In the genomic region with DNA sequence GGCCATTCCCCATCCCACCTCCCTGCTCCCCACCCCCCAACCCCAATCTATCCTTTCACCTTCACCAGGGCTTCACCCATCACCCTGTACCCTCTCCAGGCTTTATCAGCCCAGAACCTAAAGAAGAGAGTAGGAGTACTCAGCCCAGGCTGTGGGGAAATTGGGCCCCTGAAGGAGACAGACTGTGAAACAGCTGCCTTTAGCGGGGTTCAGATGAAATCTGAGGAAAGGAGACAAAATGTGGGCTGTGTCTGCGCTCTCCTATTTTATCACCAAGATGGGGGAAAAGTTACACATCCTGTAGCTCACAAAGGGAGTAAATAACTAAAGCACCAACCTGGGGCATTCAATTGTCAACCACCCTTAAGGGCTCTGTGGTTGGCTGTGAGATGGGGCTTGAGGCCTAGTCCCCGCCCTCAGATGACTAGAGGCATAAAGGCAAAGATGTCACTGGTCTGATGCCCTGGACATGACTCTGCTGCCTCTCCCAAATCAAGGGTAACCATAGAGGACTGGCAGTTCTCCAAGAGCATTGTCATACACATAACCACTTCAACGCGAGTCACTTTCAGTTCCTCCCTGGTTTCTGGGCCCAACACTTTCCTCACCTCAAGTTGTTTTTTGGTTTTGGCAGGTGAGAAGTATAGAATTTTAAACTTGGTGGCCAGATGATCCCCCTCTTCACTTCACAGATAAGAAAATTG, we compare ENCODE assay signal across 8 cellular contexts. TPM values are rescaled to one million over a fixed set of nuclear protein-coding genes. Genes with fewer than 3 reads are reported as not detected.
DNase-seq lines count a peak whose midpoint lies in the region; ATAC-seq and TF ChIP-seq lines count a peak whose summit lies in the region.

No MANE protein-coding gene starts in this region.

- H3K27me3 Mint-ChIP-seq in GM23338 (ENCODE audit: insufficient read depth, low read depth, poor library complexity), result peaks cover 5% of the 10 kb centered on the region
- no peaks in the 10 kb centered on the region for H3K27me3 Mint-ChIP-seq in nephron progenitor cell (ENCODE audit: low read depth, poor library complexity)

- H4K20me1 ChIP-seq in GM23338 (replicated peaks; ENCODE audit: insufficient read depth), result no peaks in the 10 kb centered on the region; the same call in 1 of the 2 replicates

- H3F3A ChIP-seq in GM23338 (replicated peaks; ENCODE audit: low read depth), result no peaks in the 10 kb centered on the region

- H3K27ac Mint-ChIP-seq in GM23338, result peak overlapping the region; percentile 1; the same call in 1 of the 2 replicates
- peak overlapping the region; percentile 32 for H3K27ac Mint-ChIP-seq in nephron progenitor cell

- no peak overlapping the region for H2AFZ ChIP-seq in GM23338

- no peaks in the 10 kb centered on the region for H3K27me3 ChIP-seq in GM23338 (ENCODE audit: insufficient read depth)
- no peaks in the 10 kb centered on the region for H3K27me3 ChIP-seq in aorta (ENCODE audit: control insufficient read depth in 1 of 2, insufficient read depth in 2 of 2, low read length in 1 of 2)

- no peaks in the 10 kb centered on the region for H3K79me2 ChIP-seq in GM23338 (replicated peaks; ENCODE audit: insufficient read depth)

- H3K9me3 ChIP-seq in aorta (ENCODE audit: control insufficient read depth, low read length), result no peaks in the 10 kb centered on the region

- intact Hi-C loops in aorta (cut with DNase I), result no loop called here

- WGBS in aorta, 2 donors, result 66 to 74% methylated on average over 5 of the region's 5 CpGs

- H3K4me3 Mint-ChIP-seq in GM23338, result no peak overlapping the region
- H3K4me3 Mint-ChIP-seq in nephron progenitor cell, result no peak overlapping the region

- H3K4me1 ChIP-seq in GM23338 (ENCODE audit: insufficient read depth) (peaks cover 7% of the 10 kb centered on the region; the same call in 1 of the 2 replicates), aorta (ENCODE audit: control insufficient read depth in 1 of 2, insufficient read depth in 2 of 2, low read length in 2 of 2) (no peaks in the 10 kb centered on the region)

- no peaks in the 10 kb centered on the region for H3K9me2 ChIP-seq in GM23338 (ENCODE audit: insufficient read depth)

- no peak overlapping the region for H3K4me2 ChIP-seq in GM23338

- H3K4me1 Mint-ChIP-seq in GM23338 (peaks cover 12% of the 10 kb centered on the region), nephron progenitor cell (peaks cover 4% of the 10 kb centered on the region)

- H3K9me3 Mint-ChIP-seq in GM23338 (no peaks in the 10 kb centered on the region), nephron progenitor cell (no peaks in the 10 kb centered on the region)

- H3K36me3 Mint-ChIP-seq in GM23338 (ENCODE audit: low read depth) (peaks cover 26% of the 10 kb centered on the region), nephron progenitor cell (ENCODE audit: low read depth) (peaks cover 57% of the 10 kb centered on the region)

- H3K36me3 ChIP-seq in GM23338 (ENCODE audit: insufficient read depth) (peaks cover 5% of the 10 kb centered on the region), aorta (ENCODE audit: control insufficient read depth in 1 of 2, insufficient read depth in 2 of 2, low read length in 1 of 2) (peaks cover 5 to 9% of the 10 kb centered on the region in 2 donors)

- TF ChIP-seq CTCF in GM10266 (IDR thresholded peaks at IDR 0.05; ENCODE audit: control insufficient read depth, insufficient read depth, low read depth, missing control alignments), result no peak
- TF ChIP-seq CTCF in GM23338 (conservative IDR thresholded peaks at IDR 0.05; ENCODE audit: low read depth in 2 of 2), result no peak
- no peak for TF ChIP-seq CTCF in nephron progenitor cell (IDR thresholded peaks at IDR 0.05)

- H3K27ac ChIP-seq in GM23338 (ENCODE audit: low read depth), result peak overlapping the region; percentile 72
- no peak overlapping the region for H3K27ac ChIP-seq in aorta (ENCODE audit: low read depth in 1 of 2, low read length in 2 of 2)
- H3K27ac ChIP-seq in caudate nucleus (ENCODE audit: low read depth, low read length), result no peak overlapping the region

- peak; percentile 25 for ATAC-seq in GM23338
- ATAC-seq in aorta (ENCODE audit: low FRiP score), result peak; percentile 39

- peak; percentile 91 for DNase-seq in GM10266 (ENCODE audit: extremely low spot score)
- DNase-seq in GM23338 (ENCODE audit: low spot score), result no peak
- peak; percentile 95 for DNase-seq in LHCN-M2 (ENCODE audit: low read depth)
- peak; percentile 47 to 54 for DNase-seq in activated CD4-positive, alpha-beta T cell treated with anti-CD3 and anti-CD28 coated beads for 4 hours
- peak; percentile 44 for DNase-seq in effector CD4-positive, alpha-beta T cell
- DNase-seq in nephron progenitor cell, result no peak
- no peak for DNase-seq in aorta
- DNase-seq in caudate nucleus (lab: John Stamatoyannopoulos, UW), result no peak

- H3K4me3 ChIP-seq in GM23338 (no peak overlapping the region), aorta (ENCODE audit: low read length in 2 of 2) (no peak overlapping the region)

TF ChIP-seq in GM23338, 12 proteins besides CTCF, POLR2A, EP300 and RAD21 (continues in another document):
- TF ChIP-seq ZNF114 (CRISPR knock-in tag; IDR thresholded peaks at IDR 0.05), result no peak
- TF ChIP-seq, protein P1, sequence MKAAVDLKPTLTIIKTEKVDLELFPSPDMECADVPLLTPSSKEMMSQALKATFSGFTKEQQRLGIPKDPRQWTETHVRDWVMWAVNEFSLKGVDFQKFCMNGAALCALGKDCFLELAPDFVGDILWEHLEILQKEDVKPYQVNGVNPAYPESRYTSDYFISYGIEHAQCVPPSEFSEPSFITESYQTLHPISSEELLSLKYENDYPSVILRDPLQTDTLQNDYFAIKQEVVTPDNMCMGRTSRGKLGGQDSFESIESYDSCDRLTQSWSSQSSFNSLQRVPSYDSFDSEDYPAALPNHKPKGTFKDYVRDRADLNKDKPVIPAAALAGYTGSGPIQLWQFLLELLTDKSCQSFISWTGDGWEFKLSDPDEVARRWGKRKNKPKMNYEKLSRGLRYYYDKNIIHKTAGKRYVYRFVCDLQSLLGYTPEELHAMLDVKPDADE (IDR thresholded peaks at IDR 0.05), result no peak
- TF ChIP-seq, protein P2, sequence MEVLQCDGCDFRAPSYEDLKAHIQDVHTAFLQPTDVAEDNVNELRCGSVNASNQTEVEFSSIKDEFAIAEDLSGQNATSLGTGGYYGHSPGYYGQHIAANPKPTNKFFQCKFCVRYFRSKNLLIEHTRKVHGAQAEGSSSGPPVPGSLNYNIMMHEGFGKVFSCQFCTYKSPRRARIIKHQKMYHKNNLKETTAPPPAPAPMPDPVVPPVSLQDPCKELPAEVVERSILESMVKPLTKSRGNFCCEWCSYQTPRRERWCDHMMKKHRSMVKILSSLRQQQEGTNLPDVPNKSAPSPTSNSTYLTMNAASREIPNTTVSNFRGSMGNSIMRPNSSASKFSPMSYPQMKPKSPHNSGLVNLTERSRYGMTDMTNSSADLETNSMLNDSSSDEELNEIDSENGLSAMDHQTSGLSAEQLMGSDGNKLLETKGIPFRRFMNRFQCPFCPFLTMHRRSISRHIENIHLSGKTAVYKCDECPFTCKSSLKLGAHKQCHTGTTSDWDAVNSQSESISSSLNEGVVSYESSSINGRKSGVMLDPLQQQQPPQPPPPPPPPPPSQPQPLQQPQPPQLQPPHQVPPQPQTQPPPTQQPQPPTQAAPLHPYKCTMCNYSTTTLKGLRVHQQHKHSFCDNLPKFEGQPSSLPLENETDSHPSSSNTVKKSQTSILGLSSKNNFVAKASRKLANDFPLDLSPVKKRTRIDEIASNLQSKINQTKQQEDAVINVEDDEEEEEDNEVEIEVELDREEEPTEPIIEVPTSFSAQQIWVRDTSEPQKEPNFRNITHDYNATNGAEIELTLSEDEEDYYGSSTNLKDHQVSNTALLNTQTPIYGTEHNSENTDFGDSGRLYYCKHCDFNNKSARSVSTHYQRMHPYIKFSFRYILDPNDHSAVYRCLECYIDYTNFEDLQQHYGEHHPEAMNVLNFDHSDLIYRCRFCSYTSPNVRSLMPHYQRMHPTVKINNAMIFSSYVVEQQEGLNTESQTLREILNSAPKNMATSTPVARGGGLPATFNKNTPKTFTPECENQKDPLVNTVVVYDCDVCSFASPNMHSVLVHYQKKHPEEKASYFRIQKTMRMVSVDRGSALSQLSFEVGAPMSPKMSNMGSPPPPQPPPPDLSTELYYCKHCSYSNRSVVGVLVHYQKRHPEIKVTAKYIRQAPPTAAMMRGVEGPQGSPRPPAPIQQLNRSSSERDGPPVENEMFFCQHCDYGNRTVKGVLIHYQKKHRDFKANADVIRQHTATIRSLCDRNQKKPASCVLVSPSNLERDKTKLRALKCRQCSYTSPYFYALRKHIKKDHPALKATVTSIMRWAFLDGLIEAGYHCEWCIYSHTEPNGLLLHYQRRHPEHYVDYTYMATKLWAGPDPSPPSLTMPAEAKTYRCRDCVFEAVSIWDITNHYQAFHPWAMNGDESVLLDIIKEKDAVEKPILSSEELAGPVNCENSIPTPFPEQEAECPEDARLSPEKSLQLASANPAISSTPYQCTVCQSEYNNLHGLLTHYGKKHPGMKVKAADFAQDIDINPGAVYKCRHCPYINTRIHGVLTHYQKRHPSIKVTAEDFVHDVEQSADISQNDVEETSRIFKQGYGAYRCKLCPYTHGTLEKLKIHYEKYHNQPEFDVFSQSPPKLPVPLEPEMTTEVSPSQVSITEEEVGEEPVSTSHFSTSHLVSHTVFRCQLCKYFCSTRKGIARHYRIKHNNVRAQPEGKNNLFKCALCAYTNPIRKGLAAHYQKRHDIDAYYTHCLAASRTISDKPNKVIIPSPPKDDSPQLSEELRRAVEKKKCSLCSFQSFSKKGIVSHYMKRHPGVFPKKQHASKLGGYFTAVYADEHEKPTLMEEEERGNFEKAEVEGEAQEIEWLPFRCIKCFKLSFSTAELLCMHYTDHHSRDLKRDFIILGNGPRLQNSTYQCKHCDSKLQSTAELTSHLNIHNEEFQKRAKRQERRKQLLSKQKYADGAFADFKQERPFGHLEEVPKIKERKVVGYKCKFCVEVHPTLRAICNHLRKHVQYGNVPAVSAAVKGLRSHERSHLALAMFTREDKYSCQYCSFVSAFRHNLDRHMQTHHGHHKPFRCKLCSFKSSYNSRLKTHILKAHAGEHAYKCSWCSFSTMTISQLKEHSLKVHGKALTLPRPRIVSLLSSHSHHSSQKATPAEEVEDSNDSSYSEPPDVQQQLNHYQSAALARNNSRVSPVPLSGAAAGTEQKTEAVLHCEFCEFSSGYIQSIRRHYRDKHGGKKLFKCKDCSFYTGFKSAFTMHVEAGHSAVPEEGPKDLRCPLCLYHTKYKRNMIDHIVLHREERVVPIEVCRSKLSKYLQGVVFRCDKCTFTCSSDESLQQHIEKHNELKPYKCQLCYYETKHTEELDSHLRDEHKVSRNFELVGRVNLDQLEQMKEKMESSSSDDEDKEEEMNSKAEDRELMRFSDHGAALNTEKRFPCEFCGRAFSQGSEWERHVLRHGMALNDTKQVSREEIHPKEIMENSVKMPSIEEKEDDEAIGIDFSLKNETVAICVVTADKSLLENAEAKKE (CRISPR knock-in tag; IDR thresholded peaks at IDR 0.05), result no peak
- TF ChIP-seq EZH2 (IDR thresholded peaks at IDR 0.05; ENCODE audit: low read depth, unreplicated experiment), result no peak
- no peak for TF ChIP-seq JUNB (IDR thresholded peaks at IDR 0.05; ENCODE audit: unreplicated experiment)

RNA-seq across cellular contexts. Expression of gene SLC27A3, which starts 30.0 kb away (rescaled TPM):
- 18.8 and 24.2 TPM in 2 replicates for total RNA-seq in GM23338 (2014; rRNA removed; shearing (Covaris generic))
- 26.3 and 27.1 TPM in 2 replicates for polyA plus RNA-seq in GM23338 (2016; fragmentation: Nextera tagmentation; extraction: Ambion mirVana)
- total RNA-seq in LHCN-M2 (2014; rRNA removed), result 0.38 and 0.98 TPM in 2 replicates
- polyA plus RNA-seq in LHCN-M2 (2012), result 0.73 TPM
- total RNA-seq in aorta, result 10 to 100 TPM; 52.4 to 54.5 TPM
- polyA plus RNA-seq in aorta, result 100 to 1,000 TPM in 1 of 2 donors, 10 to 100 TPM in 1; 26.3 to 166 TPM

Comparison
In these comparisons a context has a peak if more than half of its experiments do, and no peak if none do; other contexts are left out.
1. DNase-seq: peak in GM10266 (single experiment), LHCN-M2 (single experiment), activated CD4-positive, alpha-beta T cell treated with anti-CD3 and anti-CD28 coated beads for 4 hours (2 of 2) and effector CD4-positive, alpha-beta T cell (single experiment); none in GM23338 (single experiment), nephron progenitor cell (single experiment), aorta (0 of 2) and caudate nucleus (0 of 61).